ENCODE assay signal across 1 cellular context in the genomic region with DNA sequence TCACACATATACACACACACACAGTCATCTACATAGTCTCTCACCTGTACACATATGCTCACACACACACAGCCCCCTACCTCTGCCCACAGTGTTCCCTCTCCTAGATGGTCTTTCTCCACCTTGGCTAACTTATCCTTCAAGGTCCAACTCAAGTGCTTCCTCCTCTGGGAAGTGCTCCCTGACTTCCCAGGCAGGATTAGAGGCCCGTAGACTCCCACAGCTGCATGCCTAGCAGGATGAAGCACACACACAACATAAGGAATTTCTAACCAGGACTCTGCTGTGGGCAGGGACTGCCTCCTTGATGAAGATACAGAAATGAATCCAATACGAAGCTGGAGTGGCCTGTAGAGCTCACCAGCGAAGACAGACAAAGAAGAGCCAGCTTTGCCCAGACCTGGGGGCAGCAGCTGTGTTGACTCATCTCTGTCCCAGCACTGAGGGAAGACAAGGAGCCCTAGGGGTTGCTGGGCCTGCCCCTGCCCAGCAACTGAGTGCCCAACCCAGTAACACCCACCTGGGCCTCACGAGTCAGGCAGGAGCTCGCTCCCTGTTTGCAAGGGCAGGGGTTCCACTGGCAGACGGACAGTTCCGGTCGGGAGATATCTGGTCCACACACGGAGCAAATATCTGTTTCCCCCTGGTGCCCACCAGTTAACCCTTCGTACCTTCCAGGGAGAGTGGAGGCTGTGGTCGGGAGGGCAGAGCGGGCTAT.
TF ChIP-seq lines count a peak whose summit lies in the region.

No MANE protein-coding gene starts in this region.

TF ChIP-seq in WTC11, 78 proteins besides CTCF, POLR2A, EP300 and RAD21:
- TF ChIP-seq TEAD4 (CRISPR knock-in tag; IDR thresholded peaks at IDR 0.05) (no peak), ELF4 (CRISPR knock-in tag; IDR thresholded peaks at IDR 0.05; ENCODE audit: low read depth) (no peak), ZNF423 (CRISPR knock-in tag; IDR thresholded peaks at IDR 0.05) (no peak), CBFB (CRISPR knock-in tag; IDR thresholded peaks at IDR 0.05; ENCODE audit: low read depth) (no peak), JAZF1 (CRISPR knock-in tag; IDR thresholded peaks at IDR 0.05) (no peak), ZNF219 (CRISPR knock-in tag; IDR thresholded peaks at IDR 0.05; ENCODE audit: borderline replicate concordance) (no peak), HMGA2 (CRISPR knock-in tag; IDR thresholded peaks at IDR 0.05) (no peak), PRRX2 (CRISPR knock-in tag; IDR thresholded peaks at IDR 0.05) (no peak), SMAD4 (CRISPR knock-in tag; IDR thresholded peaks at IDR 0.05) (no peak)
- TF ChIP-seq, protein P1, sequence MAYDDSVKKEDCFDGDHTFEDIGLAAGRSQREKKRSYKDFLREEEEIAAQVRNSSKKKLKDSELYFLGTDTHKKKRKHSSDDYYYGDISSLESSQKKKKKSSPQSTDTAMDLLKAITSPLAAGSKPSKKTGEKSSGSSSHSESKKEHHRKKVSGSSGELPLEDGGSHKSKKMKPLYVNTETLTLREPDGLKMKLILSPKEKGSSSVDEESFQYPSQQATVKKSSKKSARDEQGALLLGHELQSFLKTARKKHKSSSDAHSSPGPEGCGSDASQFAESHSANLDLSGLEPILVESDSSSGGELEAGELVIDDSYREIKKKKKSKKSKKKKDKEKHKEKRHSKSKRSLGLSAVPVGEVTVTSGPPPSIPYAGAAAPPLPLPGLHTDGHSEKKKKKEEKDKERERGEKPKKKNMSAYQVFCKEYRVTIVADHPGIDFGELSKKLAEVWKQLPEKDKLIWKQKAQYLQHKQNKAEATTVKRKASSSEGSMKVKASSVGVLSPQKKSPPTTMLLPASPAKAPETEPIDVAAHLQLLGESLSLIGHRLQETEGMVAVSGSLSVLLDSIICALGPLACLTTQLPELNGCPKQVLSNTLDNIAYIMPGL (CRISPR knock-in tag; IDR thresholded peaks at IDR 0.05), result no peak
- TF ChIP-seq, protein P2, sequence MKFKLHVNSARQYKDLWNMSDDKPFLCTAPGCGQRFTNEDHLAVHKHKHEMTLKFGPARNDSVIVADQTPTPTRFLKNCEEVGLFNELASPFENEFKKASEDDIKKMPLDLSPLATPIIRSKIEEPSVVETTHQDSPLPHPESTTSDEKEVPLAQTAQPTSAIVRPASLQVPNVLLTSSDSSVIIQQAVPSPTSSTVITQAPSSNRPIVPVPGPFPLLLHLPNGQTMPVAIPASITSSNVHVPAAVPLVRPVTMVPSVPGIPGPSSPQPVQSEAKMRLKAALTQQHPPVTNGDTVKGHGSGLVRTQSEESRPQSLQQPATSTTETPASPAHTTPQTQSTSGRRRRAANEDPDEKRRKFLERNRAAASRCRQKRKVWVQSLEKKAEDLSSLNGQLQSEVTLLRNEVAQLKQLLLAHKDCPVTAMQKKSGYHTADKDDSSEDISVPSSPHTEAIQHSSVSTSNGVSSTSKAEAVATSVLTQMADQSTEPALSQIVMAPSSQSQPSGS (CRISPR knock-in tag; IDR thresholded peaks at IDR 0.05; ENCODE audit: borderline replicate concordance, low read depth), result no peak
- TF ChIP-seq, protein P3, sequence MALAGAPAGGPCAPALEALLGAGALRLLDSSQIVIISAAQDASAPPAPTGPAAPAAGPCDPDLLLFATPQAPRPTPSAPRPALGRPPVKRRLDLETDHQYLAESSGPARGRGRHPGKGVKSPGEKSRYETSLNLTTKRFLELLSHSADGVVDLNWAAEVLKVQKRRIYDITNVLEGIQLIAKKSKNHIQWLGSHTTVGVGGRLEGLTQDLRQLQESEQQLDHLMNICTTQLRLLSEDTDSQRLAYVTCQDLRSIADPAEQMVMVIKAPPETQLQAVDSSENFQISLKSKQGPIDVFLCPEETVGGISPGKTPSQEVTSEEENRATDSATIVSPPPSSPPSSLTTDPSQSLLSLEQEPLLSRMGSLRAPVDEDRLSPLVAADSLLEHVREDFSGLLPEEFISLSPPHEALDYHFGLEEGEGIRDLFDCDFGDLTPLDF (CRISPR knock-in tag; IDR thresholded peaks at IDR 0.05), result no peak
- TF ChIP-seq, protein P4, sequence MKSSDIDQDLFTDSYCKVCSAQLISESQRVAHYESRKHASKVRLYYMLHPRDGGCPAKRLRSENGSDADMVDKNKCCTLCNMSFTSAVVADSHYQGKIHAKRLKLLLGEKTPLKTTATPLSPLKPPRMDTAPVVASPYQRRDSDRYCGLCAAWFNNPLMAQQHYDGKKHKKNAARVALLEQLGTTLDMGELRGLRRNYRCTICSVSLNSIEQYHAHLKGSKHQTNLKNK (CRISPR knock-in tag; IDR thresholded peaks at IDR 0.05), result no peak
- TF ChIP-seq, protein P5, sequence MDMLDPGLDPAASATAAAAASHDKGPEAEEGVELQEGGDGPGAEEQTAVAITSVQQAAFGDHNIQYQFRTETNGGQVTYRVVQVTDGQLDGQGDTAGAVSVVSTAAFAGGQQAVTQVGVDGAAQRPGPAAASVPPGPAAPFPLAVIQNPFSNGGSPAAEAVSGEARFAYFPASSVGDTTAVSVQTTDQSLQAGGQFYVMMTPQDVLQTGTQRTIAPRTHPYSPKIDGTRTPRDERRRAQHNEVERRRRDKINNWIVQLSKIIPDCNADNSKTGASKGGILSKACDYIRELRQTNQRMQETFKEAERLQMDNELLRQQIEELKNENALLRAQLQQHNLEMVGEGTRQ (CRISPR knock-in tag; IDR thresholded peaks at IDR 0.05), result no peak
- TF ChIP-seq, protein P6, sequence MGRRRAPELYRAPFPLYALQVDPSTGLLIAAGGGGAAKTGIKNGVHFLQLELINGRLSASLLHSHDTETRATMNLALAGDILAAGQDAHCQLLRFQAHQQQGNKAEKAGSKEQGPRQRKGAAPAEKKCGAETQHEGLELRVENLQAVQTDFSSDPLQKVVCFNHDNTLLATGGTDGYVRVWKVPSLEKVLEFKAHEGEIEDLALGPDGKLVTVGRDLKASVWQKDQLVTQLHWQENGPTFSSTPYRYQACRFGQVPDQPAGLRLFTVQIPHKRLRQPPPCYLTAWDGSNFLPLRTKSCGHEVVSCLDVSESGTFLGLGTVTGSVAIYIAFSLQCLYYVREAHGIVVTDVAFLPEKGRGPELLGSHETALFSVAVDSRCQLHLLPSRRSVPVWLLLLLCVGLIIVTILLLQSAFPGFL (CRISPR knock-in tag; IDR thresholded peaks at IDR 0.05; ENCODE audit: borderline replicate concordance), result no peak
- TF ChIP-seq, protein P7, sequence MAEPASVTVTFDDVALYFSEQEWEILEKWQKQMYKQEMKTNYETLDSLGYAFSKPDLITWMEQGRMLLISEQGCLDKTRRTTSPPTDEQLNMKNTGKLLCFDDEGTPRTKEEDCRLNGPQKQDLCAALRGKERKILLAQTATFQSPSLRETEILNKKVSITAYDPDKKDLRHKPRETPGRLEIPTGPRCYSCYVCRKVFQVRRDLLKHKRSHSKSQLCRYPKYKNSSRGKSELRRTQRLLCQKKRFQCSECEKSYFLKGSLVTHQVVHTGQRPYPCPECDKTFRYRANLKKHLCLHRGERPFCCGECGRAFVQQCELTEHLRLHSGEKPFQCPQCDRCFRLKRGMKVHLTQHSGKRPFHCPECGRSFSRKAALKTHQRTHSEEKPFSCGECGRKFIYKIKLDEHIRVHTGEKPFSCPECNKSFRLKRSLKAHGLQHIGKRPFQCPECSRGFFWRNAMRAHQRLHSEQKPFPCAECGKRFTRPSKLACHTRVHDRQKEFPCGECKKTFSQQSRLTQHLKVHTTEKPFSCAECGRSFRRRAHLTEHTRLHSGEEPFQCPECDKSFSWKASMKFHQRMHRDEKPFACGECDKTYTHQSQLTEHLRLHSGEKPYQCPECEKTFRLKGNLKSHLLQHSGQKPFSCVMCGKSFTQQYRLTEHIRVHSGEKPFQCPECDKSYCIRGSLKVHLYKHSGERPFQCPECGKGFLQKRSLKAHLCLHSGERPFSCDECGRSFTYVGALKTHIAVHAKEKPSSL (CRISPR knock-in tag; conservative IDR thresholded peaks at IDR 0.05), result no peak
- TF ChIP-seq, protein P8, sequence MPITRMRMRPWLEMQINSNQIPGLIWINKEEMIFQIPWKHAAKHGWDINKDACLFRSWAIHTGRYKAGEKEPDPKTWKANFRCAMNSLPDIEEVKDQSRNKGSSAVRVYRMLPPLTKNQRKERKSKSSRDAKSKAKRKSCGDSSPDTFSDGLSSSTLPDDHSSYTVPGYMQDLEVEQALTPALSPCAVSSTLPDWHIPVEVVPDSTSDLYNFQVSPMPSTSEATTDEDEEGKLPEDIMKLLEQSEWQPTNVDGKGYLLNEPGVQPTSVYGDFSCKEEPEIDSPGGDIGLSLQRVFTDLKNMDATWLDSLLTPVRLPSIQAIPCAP (CRISPR knock-in tag; IDR thresholded peaks at IDR 0.05), result no peak
- TF ChIP-seq, protein P9, sequence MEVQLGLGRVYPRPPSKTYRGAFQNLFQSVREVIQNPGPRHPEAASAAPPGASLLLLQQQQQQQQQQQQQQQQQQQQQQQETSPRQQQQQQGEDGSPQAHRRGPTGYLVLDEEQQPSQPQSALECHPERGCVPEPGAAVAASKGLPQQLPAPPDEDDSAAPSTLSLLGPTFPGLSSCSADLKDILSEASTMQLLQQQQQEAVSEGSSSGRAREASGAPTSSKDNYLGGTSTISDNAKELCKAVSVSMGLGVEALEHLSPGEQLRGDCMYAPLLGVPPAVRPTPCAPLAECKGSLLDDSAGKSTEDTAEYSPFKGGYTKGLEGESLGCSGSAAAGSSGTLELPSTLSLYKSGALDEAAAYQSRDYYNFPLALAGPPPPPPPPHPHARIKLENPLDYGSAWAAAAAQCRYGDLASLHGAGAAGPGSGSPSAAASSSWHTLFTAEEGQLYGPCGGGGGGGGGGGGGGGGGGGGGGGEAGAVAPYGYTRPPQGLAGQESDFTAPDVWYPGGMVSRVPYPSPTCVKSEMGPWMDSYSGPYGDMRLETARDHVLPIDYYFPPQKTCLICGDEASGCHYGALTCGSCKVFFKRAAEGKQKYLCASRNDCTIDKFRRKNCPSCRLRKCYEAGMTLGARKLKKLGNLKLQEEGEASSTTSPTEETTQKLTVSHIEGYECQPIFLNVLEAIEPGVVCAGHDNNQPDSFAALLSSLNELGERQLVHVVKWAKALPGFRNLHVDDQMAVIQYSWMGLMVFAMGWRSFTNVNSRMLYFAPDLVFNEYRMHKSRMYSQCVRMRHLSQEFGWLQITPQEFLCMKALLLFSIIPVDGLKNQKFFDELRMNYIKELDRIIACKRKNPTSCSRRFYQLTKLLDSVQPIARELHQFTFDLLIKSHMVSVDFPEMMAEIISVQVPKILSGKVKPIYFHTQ (CRISPR knock-in tag; IDR thresholded peaks at IDR 0.05), result no peak
